In genomic region chr19:11261431-11261901, GRCh38 we compare ENCODE assay signal across 10 cellular contexts. TPM values are rescaled to one million over a fixed set of nuclear protein-coding genes. Genes with fewer than 3 reads are reported as not detected.
DNase-seq lines count a peak whose midpoint lies in the region; ATAC-seq, FAIRE-seq and TF ChIP-seq lines count a peak whose summit lies in the region.
"Had no signal": no experiment of that assay in that cellular context is flagged by ENCODE, and none has a peak within 500 bp of the region (broad histone marks: within the 10 kb centered on the region; RNA-seq: fewer than 3 reads in every experiment).

No MANE protein-coding gene starts in this region.

- TF ChIP-seq POLR2A in GM12891 (IDR thresholded peaks at IDR 0.05; ENCODE audit: low read depth, low read length), result no peak

- H3K27ac ChIP-seq in RWPE2 (ENCODE audit: poor library complexity, severe bottlenecking) (peak overlapping the region; percentile 63), pancreas (peak overlapping the region in 3 of 4 donors; percentile 29 to 57 (median 50))

- FAIRE-seq in pancreas (lab: Jason Lieb, UNC) (no peak), GM12891 (lab: Jason Lieb, UNC) (no peak)

- DNase-seq in COLO668 (lab: John Stamatoyannopoulos, UW; ENCODE audit: unreplicated experiment) (peak; percentile 20), RWPE2 (ENCODE audit: low spot score) (no peak), fibroblast of the aortic adventitia (ENCODE audit: low read depth) (no peak), pancreas (peak in 2 of 6 donors; percentile 47 to 74), GM12891 (ENCODE audit: insufficient read length, low spot score) (no peak)
- DNase-seq in stimulated activated CD4-positive, alpha-beta T cell treated with anti-CD3 and anti-CD28 coated beads, Interleukin-4, amount 100 ng/mL, for 4 hours, result no peak
- no peak for DNase-seq in central memory CD4-positive, alpha-beta T cell
- DNase-seq: SHP77 treated with DMSO at 0.1 percent for 48 hours had no signal

- H3K9me3 ChIP-seq in RWPE2 (ENCODE audit: severe bottlenecking) (no peaks in the 10 kb centered on the region), pancreas (no peaks in the 10 kb centered on the region)

- intact Hi-C loops in pancreas (cut with DNase I), result no loop called here

- H3K36me3 ChIP-seq in RWPE2 (ENCODE audit: low read depth), result no peaks in the 10 kb centered on the region
- H3K36me3 ChIP-seq in pancreas, result no peaks in the 10 kb centered on the region

- 36 to 38% methylated on average over 12 to 16 of the region's 16 CpGs for WGBS in pancreas, 2 donors

- H3K4me3 ChIP-seq in RWPE2 (ENCODE audit: severe bottlenecking), result peak overlapping the region; percentile 95
- H3K4me3 ChIP-seq in fibroblast of the aortic adventitia (ENCODE audit: low read depth, low read length), result peak overlapping the region; percentile 74
- peak overlapping the region; percentile 63 to 91 (median 84) for H3K4me3 ChIP-seq in pancreas

- ATAC-seq in RWPE2 (ENCODE audit: low read depth), result no peak
- peak in 3 of 4 donors; percentile 1 to 4 (median 1) for ATAC-seq in pancreas
- no peak for ATAC-seq in HG03439 (IDR thresholded peaks at IDR 0.05; ENCODE audit: unreplicated experiment)

- H3K4me1 ChIP-seq in RWPE2 (ENCODE audit: insufficient read depth, poor library complexity, severe bottlenecking), result peaks cover 19% of the 10 kb centered on the region
- H3K4me1 ChIP-seq in pancreas, result peaks cover 0 to 12% (median 0%) of the 10 kb centered on the region in 3 donors

- H3K27me3 ChIP-seq in RWPE2 (ENCODE audit: insufficient read depth, poor library complexity, severe bottlenecking) (no peaks in the 10 kb centered on the region), pancreas (no peaks in the 10 kb centered on the region)

- TF ChIP-seq CTCF in RWPE2 (IDR thresholded peaks at IDR 0.05; ENCODE audit: poor library complexity, severe bottlenecking) (no peak), fibroblast of the aortic adventitia (IDR thresholded peaks at IDR 0.05; ENCODE audit: insufficient read depth, low read length) (no peak), pancreas (IDR thresholded peaks at IDR 0.05) (no peak)

TF ChIP-seq in GM12891, 5 proteins besides CTCF, POLR2A, EP300 and RAD21:
- no peak for TF ChIP-seq PAX5 (IDR thresholded peaks at IDR 0.05; ENCODE audit: insufficient read depth, low read length, severe bottlenecking)
- no peak for TF ChIP-seq POLR2AphosphoS5 (IDR thresholded peaks at IDR 0.05; ENCODE audit: low read depth, low read length)
- no peak for TF ChIP-seq SPI1 (IDR thresholded peaks at IDR 0.05; ENCODE audit: low read depth, low read length)
- TF ChIP-seq TAF1 (IDR thresholded peaks at IDR 0.05; ENCODE audit: low read depth, low read length), result no peak
- TF ChIP-seq POU2F2 (IDR thresholded peaks at IDR 0.05; ENCODE audit: low read depth, low read length), result no peak

RNA-seq across cellular contexts. Expression of gene DOCK6, which starts 0.9 kb away (rescaled TPM):
- total RNA-seq in fibroblast of the aortic adventitia (ENCODE audit: low replicate concordance) (13.6 and 19.7 TPM in 2 replicates), pancreas (10 to 100 TPM; 18.0 to 31.8 (median 26.2) TPM)
- polyA plus RNA-seq in pancreas, result 10 to 100 TPM; 60.2 to 79.0 TPM
- 11.7 TPM for polyA plus RNA-seq in GM12891 (2012; ENCODE audit: low read depth, missing spikeins)

RNA-seq across cellular contexts. Expression of gene ANGPTL8, which starts 22.0 kb away (rescaled TPM):
- total RNA-seq in fibroblast of the aortic adventitia (ENCODE audit: low replicate concordance), result not detected in 2 replicates
- 1 to 10 TPM in 2 of 6 donors, not detected in 4; 1.3 to 1.4 TPM for total RNA-seq in pancreas
- polyA plus RNA-seq in pancreas, result 1 to 10 TPM in 1 of 2 donors, under 1 TPM in 1; 0.38 to 2.2 TPM
- not detected for polyA plus RNA-seq in GM12891 (2012; ENCODE audit: low read depth, missing spikeins)

RNA-seq across cellular contexts. Expression of gene TSPAN16, which starts 34.5 kb away (rescaled TPM):
- not detected in 2 replicates for total RNA-seq in fibroblast of the aortic adventitia (ENCODE audit: low replicate concordance)
- not detected for total RNA-seq in pancreas
- not detected for polyA plus RNA-seq in pancreas
- polyA plus RNA-seq in GM12891 (2012; ENCODE audit: low read depth, missing spikeins), result not detected
- total RNA-seq: left lobe of liver had no signal

Comparison
In these comparisons a context has a peak if more than half of its experiments do, and no peak if none do; other contexts are left out.
1. ATAC-seq: peak in pancreas (3 of 4); none in RWPE2 (single experiment) and HG03439 (single experiment).
2. Peak in every context shown above with its lines, with median percentiles within 50 percentile points of each other: H3K4me3 ChIP-seq.